9 cellular contexts compared by ENCODE assay signal in the genomic region with DNA sequence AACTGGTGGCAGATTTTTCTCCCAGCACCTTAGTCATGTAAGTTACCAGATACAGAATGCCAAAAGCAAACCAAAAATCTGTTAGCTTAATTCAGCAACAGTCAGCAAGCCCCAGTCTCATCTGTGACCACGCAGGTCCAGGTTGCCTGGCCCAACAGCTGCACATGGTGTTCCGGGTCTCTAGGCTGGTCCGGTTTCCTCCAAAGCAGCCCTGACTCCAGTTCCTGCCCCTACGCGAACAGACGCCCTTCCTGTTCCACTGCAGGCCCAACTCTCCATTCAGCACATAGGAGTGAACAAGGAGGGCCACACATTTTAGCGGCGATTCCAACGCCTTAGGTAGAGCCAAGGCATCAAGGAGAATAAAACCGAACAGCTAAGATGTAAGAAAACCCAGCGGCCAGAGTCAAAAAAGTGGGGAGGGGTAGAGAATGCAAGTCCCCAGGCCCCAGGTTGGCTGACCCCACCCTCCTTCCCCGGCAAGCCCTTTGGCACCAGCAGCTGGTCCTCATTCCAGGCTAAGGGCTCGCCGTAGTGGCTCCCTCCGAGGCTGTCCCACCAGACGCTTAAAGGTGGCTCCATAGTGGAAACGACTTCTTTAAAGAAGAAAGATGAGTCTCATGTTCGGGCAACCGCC. TPM values are rescaled to one million over a fixed set of nuclear protein-coding genes. Genes with fewer than 3 reads are reported as not detected.
DNase-seq lines count a peak whose midpoint lies in the region; ATAC-seq, FAIRE-seq and TF ChIP-seq lines count a peak whose summit lies in the region.
"Had no signal": no experiment of that assay in that cellular context is flagged by ENCODE, and none has a peak within 500 bp of the region (broad histone marks: within the 10 kb centered on the region; RNA-seq: fewer than 3 reads in every experiment).

No MANE protein-coding gene starts in this region.

- WGBS in K562 (ENCODE audit: insufficient coverage, low coverage, missing lambda C conversion rate): 14% methylated on average over 16 of the region's 19 CpGs
- 52 to 63% methylated on average over 17 to 19 of the region's 19 CpGs for WGBS in lung, 2 donors
- 40% methylated on average over 19 of the region's 19 CpGs for WGBS in urinary bladder

- H3K27ac ChIP-seq in cardiac muscle cell: no peak overlapping the region
- peak overlapping the region; percentile 28; the same call in 2 of the 3 replicates for H3K27ac ChIP-seq in K562 (ENCODE audit: extremely low read depth, low read depth, low read length)
- peak overlapping the region in 1 of 2 donors; percentile 64 for H3K27ac ChIP-seq in lung (ENCODE audit: low read depth in 1 of 2, low read length in 1 of 2)
- no peak overlapping the region for H3K27ac ChIP-seq in urinary bladder (ENCODE audit: low read depth)

- TSS peak; percentile 54 for BruUV-seq in K562 (replicated peaks; lab: Mats Ljungman, UMichigan)

- no peak for TF ChIP-seq EP300 in K562 (IDR thresholded peaks at IDR 0.05; ENCODE audit: low read length)

- no peak for FAIRE-seq in K562 (lab: Jason Lieb, UNC)

- peaks cover 3% of the 10 kb centered on the region for H3K9me1 ChIP-seq in K562 (ENCODE audit: control insufficient read depth, insufficient read depth, low read length)

- H4K20me1 ChIP-seq in K562 (replicated peaks; ENCODE audit: control insufficient read depth, insufficient read depth, low read length): no peaks in the 10 kb centered on the region

- CTCF ChIA-PET in K562 (lab: Yijun Ruan, JAX; ENCODE audit: low intra/inter-chr PET ratio): no interaction called here

- H3K4me3 ChIP-seq in cardiac muscle cell (peak overlapping the region; percentile 94), K562 (peak overlapping the region; percentile 75), lung (peak overlapping the region; percentile 77), urinary bladder (ENCODE audit: low read depth, low read length) (peak overlapping the region; percentile 95)

- ATAC-seq in K562: no peak
- no peak for ATAC-seq in lung (ENCODE audit: insufficient read depth, low FRiP score)
- no peak for ATAC-seq in HG03108 (IDR thresholded peaks at IDR 0.05; ENCODE audit: unreplicated experiment)

- no peak for TF ChIP-seq POLR2A in K562 (conservative IDR thresholded peaks at IDR 0.05)

- TF ChIP-seq RAD21 in K562 (CRISPR knock-in tag; conservative IDR thresholded peaks at IDR 0.05 in 1 of 2, IDR thresholded peaks at IDR 0.05 in 1 of 2): no peak

- H3K9me3 ChIP-seq in cardiac muscle cell (ENCODE audit: low read depth) (no peaks in the 10 kb centered on the region), K562 (replicated peaks; ENCODE audit: control insufficient read depth, insufficient read depth, low read depth, low read length) (no peaks in the 10 kb centered on the region), lung (ENCODE audit: control insufficient read depth in 2 of 2, insufficient read depth in 1 of 2, low read length in 1 of 2) (no peaks in the 10 kb centered on the region)
- H3K9me3 ChIP-seq: mucosa of descending colon had no signal

- peak overlapping the region; percentile 74 to 96 for H3K9ac ChIP-seq in K562 (ENCODE audit: insufficient read depth in 1 of 2, low read depth in 2 of 2, low read length in 2 of 2)

- DNase-seq in cardiac muscle cell (ENCODE audit: low read depth in 1 of 2, low spot score in 1 of 2): no peak
- DNase-seq in cardiac septum (ENCODE audit: low spot score): no peak
- peak in 1 of 4 experiments; percentile 21 for DNase-seq in K562 (ENCODE audit: extremely low read depth in 1 of 4, low spot score in 3 of 4)
- no peak for DNase-seq in lung (ENCODE audit: low spot score)
- DNase-seq in activated effector memory CD4-positive, alpha-beta T cell treated with anti-CD3 and anti-CD28 coated beads, Interleukin-2, amount 50 U/mL, for 16 hours: no peak
- DNase-seq in NCI-H2227 (lab: John Stamatoyannopoulos, UW; ENCODE audit: unreplicated experiment): no peak

- intact Hi-C loops in cardiac septum (cut with DNase I) (loop anchor here (5.0 to 10.0 kb wide), 4 partner anchors 50 to 152 kb away; partner anchors contain the start of genes ATG4B, BOK, FARP2 and THAP4), K562 (cut with micrococcal nuclease) (no loop called here)

- peaks cover 52% of the 10 kb centered on the region for H3K79me2 ChIP-seq in K562 (ENCODE audit: control insufficient read depth, insufficient read depth, low read length)

- in situ Hi-C loops in K562 (cut with MboI): no loop called here

- POLR2A ChIA-PET in K562 (lab: Yijun Ruan, JAX): interaction anchor here (0.7 to 2.0 kb wide), 3 partner anchors 14 to 36 kb away, joined by 3 to 4 read pairs (median 4); no protein-coding TSS in a partner anchor

- H3K36me3 ChIP-seq in cardiac muscle cell: no peaks in the 10 kb centered on the region
- H3K36me3 ChIP-seq in K562 (ENCODE audit: control insufficient read depth, insufficient read depth, low read length): peaks cover 19% of the 10 kb centered on the region; the same call in 2 of the 3 replicates
- H3K36me3 ChIP-seq in lung (ENCODE audit: control insufficient read depth in 2 of 2, insufficient read depth in 2 of 2, low read length in 2 of 2): peaks cover 0 to 5% of the 10 kb centered on the region in 2 donors
- no peaks in the 10 kb centered on the region for H3K36me3 ChIP-seq in urinary bladder (ENCODE audit: insufficient read depth)

- no peak overlapping the region for H2AFZ ChIP-seq in K562 (ENCODE audit: low read depth, low read length)

- H3K4me2 ChIP-seq in K562 (ENCODE audit: insufficient read depth, low read length): peak overlapping the region; percentile 84

- H3K4me1 ChIP-seq in cardiac muscle cell (ENCODE audit: low read depth) (peaks cover 22% of the 10 kb centered on the region), K562 (replicated peaks in 1 of 2; ENCODE audit: control insufficient read depth in 2 of 2, insufficient read depth in 2 of 2, low read length in 2 of 2) (peaks cover 13 to 39% of the 10 kb centered on the region in 2 experiments; a peak in 4 of 5 replicates), lung (ENCODE audit: control insufficient read depth in 2 of 2, insufficient read depth in 2 of 2, low read length in 2 of 2) (peaks cover 0 to 15% of the 10 kb centered on the region in 2 donors), urinary bladder (ENCODE audit: insufficient read depth) (no peaks in the 10 kb centered on the region)

- H3K27me3 ChIP-seq in cardiac muscle cell (no peaks in the 10 kb centered on the region), K562 (ENCODE audit: control insufficient read depth in 2 of 2, insufficient read depth in 2 of 2, low read length in 2 of 2) (no peaks in the 10 kb centered on the region), lung (ENCODE audit: control insufficient read depth, insufficient read depth) (no peaks in the 10 kb centered on the region)

- TF ChIP-seq CTCF in cardiac muscle cell (IDR thresholded peaks at IDR 0.05; ENCODE audit: low read depth, low read length): no peak
- no peak for TF ChIP-seq CTCF in K562 (IDR thresholded peaks at IDR 0.05 in 2 of 3, conservative IDR thresholded peaks at IDR 0.05 in 1 of 3; ENCODE audit: insufficient read depth in 2 of 3, low read depth in 1 of 3, low read length in 3 of 3)
- TF ChIP-seq CTCF in lung (IDR thresholded peaks at IDR 0.05; ENCODE audit: control extremely low read depth, extremely low read depth): no peak

RNA-seq across cellular contexts. Expression of gene STK25, which starts 1.5 kb away (rescaled TPM):
- total RNA-seq in cardiac muscle cell (360 and 422 TPM in 2 replicates), cardiac septum (95.9 TPM), K562 (2014; rRNA removed) (116 and 163 TPM in 2 replicates), K562 (2014; rRNA removed; fragmentation: Illumina TruSeq; extraction: Trizol) (35.0 and 61.9 TPM in 2 replicates), K562 (2015; rRNA removed; fragmentation: Illumina TruSeq; extraction: Trizol) (66.9 and 75.2 TPM in 2 replicates), K562 (2021) (107 and 123 TPM in 2 replicates), lung (100 to 1,000 TPM; 141 to 182 TPM), urinary bladder (102 TPM)
- polyA plus RNA-seq in cardiac muscle cell (295 and 302 TPM in 2 replicates), K562 (2011; rRNA removed) (169 and 218 TPM in 2 replicates), K562 (2014; fragmentation: Illumina TruSeq; extraction: Trizol) (151 and 157 TPM in 2 replicates), K562 (2014; fragmentation: Nextera tagmentation; extraction: Ambion mirVana) (10 to 100 TPM in 1 of 2 experiments, 1 to 10 TPM in 1; 5.4 to 10.3 TPM), K562 (2014; rRNA removed) (177 and 178 TPM in 2 replicates), lung (100 to 1,000 TPM; 126 to 130 TPM), urinary bladder (166 TPM)
- total RNA-seq in K562 (2011; cell fraction: chromatin; rRNA removed; ENCODE audit: low replicate concordance): 304 and 771 TPM in 2 replicates
- 391 and 430 TPM in 2 replicates for total RNA-seq in K562 (2011; cell fraction: nucleolus; rRNA removed)
- 299 and 300 TPM in 2 replicates for total RNA-seq in K562 (2011; cell fraction: nucleoplasm; rRNA removed)
- 168 and 300 TPM in 2 replicates for polyA plus RNA-seq in K562 (2011; cell fraction: cytosol; rRNA removed)
- 929 and 1,221 TPM in 2 replicates for polyA plus RNA-seq in K562 (2011; cell fraction: nucleus; rRNA removed)
- 120 and 121 TPM in 2 replicates for polyA plus RNA-seq in K562 (2012)
- 83.1 and 97.9 TPM in 2 replicates for polyA minus RNA-seq in K562 (2011; rRNA and poly(A)+ RNA removed)
- 60.5 and 75.9 TPM in 2 replicates for polyA minus RNA-seq in K562 (2011; cell fraction: cytosol; rRNA and poly(A)+ RNA removed)
- 113 and 164 TPM in 2 replicates for polyA minus RNA-seq in K562 (2011; cell fraction: nucleus; rRNA and poly(A)+ RNA removed)

RNA-seq across cellular contexts. Expression of gene BOK, which starts 51.6 kb away (rescaled TPM):
- total RNA-seq in cardiac muscle cell (45.8 and 47.5 TPM in 2 replicates), cardiac septum (4.5 TPM), K562 (2014; rRNA removed) (2.9 and 3.1 TPM in 2 replicates), K562 (2014; rRNA removed; fragmentation: Illumina TruSeq; extraction: Trizol) (0.35 and 0.47 TPM in 2 replicates), K562 (2015; rRNA removed; fragmentation: Illumina TruSeq; extraction: Trizol) (0.76 and 0.83 TPM in 2 replicates), K562 (2021) (2.6 and 3.3 TPM in 2 replicates), lung (10 to 100 TPM; 11.8 to 44.3 TPM), urinary bladder (16.7 TPM)
- polyA plus RNA-seq in cardiac muscle cell (27.2 and 32.2 TPM in 2 replicates), K562 (2011; rRNA removed) (2.0 and 2.7 TPM in 2 replicates), K562 (2014; fragmentation: Illumina TruSeq; extraction: Trizol) (1.2 and 2.4 TPM in 2 replicates), K562 (2014; fragmentation: Nextera tagmentation; extraction: Ambion mirVana) (under 1 TPM in 1 of 2 experiments, not detected in 1; 0.03 TPM), K562 (2014; rRNA removed) (2.3 and 2.8 TPM in 2 replicates), lung (10 to 100 TPM; 26.8 to 31.5 TPM), urinary bladder (95.8 TPM)
- 0.58 and 3.2 TPM in 2 replicates for total RNA-seq in K562 (2011; cell fraction: chromatin; rRNA removed; ENCODE audit: low replicate concordance)
- total RNA-seq in K562 (2011; cell fraction: nucleolus; rRNA removed): 2.0 and 3.0 TPM in 2 replicates
- total RNA-seq in K562 (2011; cell fraction: nucleoplasm; rRNA removed): 0.95 and 1.5 TPM in 2 replicates
- polyA plus RNA-seq in K562 (2011; cell fraction: cytosol; rRNA removed): 3.1 and 11.3 TPM in 2 replicates
- 3.9 and 9.0 TPM in 2 replicates for polyA plus RNA-seq in K562 (2011; cell fraction: nucleus; rRNA removed)
- polyA plus RNA-seq in K562 (2012): 1.8 TPM in 2 replicates
- polyA minus RNA-seq in K562 (2011; rRNA and poly(A)+ RNA removed): 0.81 and 1.6 TPM in 2 replicates
- polyA minus RNA-seq in K562 (2011; cell fraction: cytosol; rRNA and poly(A)+ RNA removed): 2.4 and 3.1 TPM in 2 replicates
- 0.67 TPM in 2 replicates for polyA minus RNA-seq in K562 (2011; cell fraction: nucleus; rRNA and poly(A)+ RNA removed)
